In genomic region chr16:84514295-84514873, GRCh38 we compare ENCODE assay signal across 1 cellular context.
TF ChIP-seq lines count a peak whose summit lies in the region.

No MANE protein-coding gene starts in this region.

TF ChIP-seq in K562, 482 proteins besides CTCF, POLR2A, EP300 and RAD21 (continued from another document):
- peak; percentile 25; the same call in 1 of the 2 replicates for TF ChIP-seq MGA (IDR thresholded peaks at IDR 0.05)
